23 cellular contexts compared by ENCODE assay signal in genomic region chr13:114092468-114092867, GRCh38.
"Had no signal": no experiment of that assay in that cellular context is flagged by ENCODE, and none has a peak within 500 bp of the region (broad histone marks: within the 10 kb centered on the region; RNA-seq: fewer than 3 reads in every experiment).

No MANE protein-coding gene starts in this region.

- H3K27ac ChIP-seq: Peyer's patch, RWPE1, SJCRH30 had no signal

- ATAC-seq: activated CD8-positive, alpha-beta T cell treated with anti-CD3 and anti-CD28 coated beads for 36 hours; K562 had no signal

- H3K9me3 ChIP-seq: Peyer's patch, SJCRH30, SK-N-SH had no signal

- H3K4me3 Mint-ChIP-seq: activated CD8-positive, alpha-beta T cell treated with anti-CD3 and anti-CD28 coated beads for 36 hours; activated naive CD4-positive, alpha-beta T cell treated with anti-CD3 and anti-CD28 coated beads for 36 hours; activated naive CD8-positive, alpha-beta T cell treated with anti-CD3 and anti-CD28 coated beads, Interleukin-2, amount 10 ng/mL, durations not matched to agents 7 days and 5 days; activated T-helper 1 cell treated with anti-CD3 and anti-CD28 coated beads, Interleukin-12 subunit alpha, Interleukin-12 subunit beta, Interleukin-2, Interleukin-4 antibody, amounts not matched to agents 30 ng/mL and 10 ng/mL and 1 ng/mL, durations not matched to agents 14 hours and 24 hours and 36 hours had no signal

- H3K4me1 ChIP-seq: Peyer's patch had no signal

- H3K27me3 Mint-ChIP-seq: activated CD8-positive, alpha-beta T cell treated with anti-CD3 and anti-CD28 coated beads for 36 hours; activated naive CD8-positive, alpha-beta T cell treated with anti-CD3 and anti-CD28 coated beads, Interleukin-2, amount 10 ng/mL, durations not matched to agents 7 days and 5 days had no signal

- H3K4me3 ChIP-seq: K562, Peyer's patch, SJCRH30 had no signal

- H3K27ac Mint-ChIP-seq: activated naive CD8-positive, alpha-beta T cell treated with anti-CD3 and anti-CD28 coated beads, Interleukin-2, amount 10 ng/mL, durations not matched to agents 7 days and 5 days; activated T-helper 1 cell treated with anti-CD3 and anti-CD28 coated beads, Interleukin-12 subunit alpha, Interleukin-12 subunit beta, Interleukin-2, Interleukin-4 antibody, amounts not matched to agents 30 ng/mL and 10 ng/mL and 1 ng/mL, durations not matched to agents 14 hours and 24 hours and 36 hours had no signal

- H3K27me3 ChIP-seq: Peyer's patch, SJCRH30 had no signal

- H3K36me3 ChIP-seq: Peyer's patch, SJCRH30 had no signal

- DNase-seq: activated CD4-positive, CD25-positive, alpha-beta regulatory T cell; activated CD8-positive, alpha-beta memory T cell treated with anti-CD3 and anti-CD28 coated beads, Interleukin-2, amount 50 U/mL, for 4 hours; activated CD8-positive, alpha-beta T cell treated with anti-CD3 and anti-CD28 coated beads for 36 hours; activated effector memory CD4-positive, alpha-beta T cell treated with anti-CD3 and anti-CD28 coated beads, Interleukin-2, amount 50 U/mL, for 16 hours; activated naive CD4-positive, alpha-beta T cell treated with anti-CD3 and anti-CD28 coated beads for 36 hours; activated naive CD8-positive, alpha-beta T cell treated with anti-CD3 and anti-CD28 coated beads, Interleukin-2, amount 10 ng/mL, durations not matched to agents 7 days and 5 days; activated T-cell treated with anti-CD3 and anti-CD28 coated beads, Interleukin-2, amount 50 U/mL, for 1 hour; aorta; central memory CD4-positive, alpha-beta T cell; Karpas-422; NCI-H1105 treated with DMSO at 0.1 percent for 48 hours; NCI-H1436 treated with DMSO at 0.1 percent for 48 hours; NCI-H187; NCI-H2081; NCI-H446; NCI-H524; Peyer's patch; Right ventricle myocardium superior; SJCRH30; SK-N-SH had no signal
